In the genomic region with DNA sequence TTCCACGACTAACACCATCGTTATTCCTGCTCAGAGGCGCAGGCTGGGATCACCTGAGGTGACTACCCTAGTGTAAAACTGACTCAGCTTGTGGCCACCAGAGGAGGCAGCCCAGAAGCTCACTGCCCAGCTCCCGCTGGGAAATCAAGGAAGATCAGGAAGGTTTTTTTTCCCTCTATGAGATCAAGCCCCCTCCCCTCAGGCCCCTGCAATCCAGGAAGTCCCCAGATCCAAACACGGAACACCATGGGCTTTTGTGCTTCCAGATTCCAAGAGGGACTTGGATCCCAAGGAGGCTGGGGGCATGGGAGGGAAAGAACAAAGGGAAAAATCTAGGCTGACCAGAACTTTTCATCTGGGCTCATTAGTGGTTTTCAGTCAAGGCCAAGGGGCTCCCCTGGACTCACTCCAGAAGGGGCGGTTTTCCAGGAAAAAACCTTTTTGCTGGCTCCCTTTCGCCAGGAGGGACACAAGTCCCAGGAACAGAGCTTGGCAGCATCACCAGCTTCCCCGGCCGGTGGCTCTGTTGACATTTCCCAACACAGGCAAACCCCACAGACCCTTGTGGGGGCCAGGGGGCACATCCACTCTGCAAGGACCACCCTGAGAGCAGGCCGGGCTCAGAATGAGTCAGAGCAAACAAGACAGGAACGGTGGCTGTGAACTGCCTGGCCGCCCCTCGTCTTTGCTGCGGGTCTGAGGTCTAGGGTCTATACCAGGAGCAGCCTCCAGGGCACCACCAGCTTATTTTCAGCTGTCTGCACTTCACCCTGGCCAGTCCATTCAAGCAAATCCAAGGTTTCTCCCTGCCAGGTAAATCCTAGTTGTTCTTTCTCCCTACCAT, we compare ENCODE assay signal across 8 cellular contexts. TPM values are rescaled to one million over a fixed set of nuclear protein-coding genes. Genes with fewer than 3 reads are reported as not detected.
A peak's percentile ranks its signal among the peaks of the same experiment; 100 is the strongest.
DNase-seq lines count a peak whose midpoint lies in the region; ATAC-seq and TF ChIP-seq lines count a peak whose summit lies in the region.

No MANE protein-coding gene starts in this region.

- DNase-seq in DND-41: no peak
- peak; percentile 28 for DNase-seq in WERI-Rb-1
- DNase-seq in foreskin fibroblast: peak in 1 of 2 donors; percentile 51
- peak; percentile 45 for DNase-seq in retina
- DNase-seq in GF-D8 (lab: John Stamatoyannopoulos, UW): no peak
- no peak for DNase-seq in Karpas-422

- H4K20me1 ChIP-seq in DND-41 (ENCODE audit: insufficient read depth, low read length) (peaks cover 81% of the 10 kb centered on the region), Karpas-422 (ENCODE audit: insufficient read depth, low read depth, low read length) (peaks cover 35% of the 10 kb centered on the region)

- ATAC-seq in DND-41 (ENCODE audit: insufficient read depth, low read depth) (peak; percentile 25; the same call in 1 of the 3 replicates), HG03432 (IDR thresholded peaks at IDR 0.05; ENCODE audit: unreplicated experiment) (no peak), GM18517 (IDR thresholded peaks at IDR 0.05; ENCODE audit: unreplicated experiment) (no peak)

- no peak overlapping the region for H3K4me3 ChIP-seq in DND-41 (ENCODE audit: low read depth in 1 of 2, low read length in 2 of 2)
- H3K4me3 ChIP-seq in WERI-Rb-1 (ENCODE audit: low read depth, low read length): no peak overlapping the region
- H3K4me3 ChIP-seq in foreskin fibroblast (ENCODE audit: low read depth in 1 of 2, low read length in 2 of 2): no peak overlapping the region
- H3K4me3 ChIP-seq in Karpas-422 (ENCODE audit: low read length): no peak overlapping the region

- H3K9ac ChIP-seq in DND-41 (ENCODE audit: low read depth, low read length) (no peak overlapping the region), Karpas-422 (ENCODE audit: low read length) (no peak overlapping the region)

- H3K36me3 ChIP-seq in DND-41 (ENCODE audit: insufficient read depth, low read length) (peaks cover 35% of the 10 kb centered on the region), WERI-Rb-1 (peaks cover 13% of the 10 kb centered on the region), Karpas-422 (ENCODE audit: insufficient read depth, low read length) (peaks cover 2% of the 10 kb centered on the region)

- H3K79me2 ChIP-seq in DND-41 (ENCODE audit: insufficient read depth, low read length) (peaks cover 96% of the 10 kb centered on the region), Karpas-422 (ENCODE audit: low read length) (peaks cover 93% of the 10 kb centered on the region)

- no peaks in the 10 kb centered on the region for H3K9me2 ChIP-seq in Karpas-422 (replicated peaks; ENCODE audit: insufficient read depth, low read length)

- H2AFZ ChIP-seq in DND-41 (ENCODE audit: low read depth, low read length): no peak overlapping the region
- H2AFZ ChIP-seq in Karpas-422 (ENCODE audit: low read length): no peak overlapping the region

- peak overlapping the region; percentile 27; the same call in 1 of the 2 replicates for H3K27ac ChIP-seq in DND-41 (ENCODE audit: low read length)
- no peak overlapping the region for H3K27ac ChIP-seq in WERI-Rb-1
- H3K27ac ChIP-seq in Karpas-422 (ENCODE audit: low read length): no peak overlapping the region

- no peaks in the 10 kb centered on the region for H3K4me1 ChIP-seq in DND-41 (ENCODE audit: insufficient read depth, low read length)
- peaks cover 4% of the 10 kb centered on the region; the same call in 1 of the 2 replicates for H3K4me1 ChIP-seq in Karpas-422 (ENCODE audit: low read length)

- TF ChIP-seq CTCF in DND-41 (IDR thresholded peaks at IDR 0.05; ENCODE audit: borderline replicate concordance, extremely low read depth, low read length, poor library complexity, severe bottlenecking) (no peak), WERI-Rb-1 (IDR thresholded peaks at IDR 0.05; ENCODE audit: low read depth, low read length) (0 out of 2 replicates have a peak, but pooled peaks have one; percentile 23), foreskin fibroblast (IDR thresholded peaks at IDR 0.05; ENCODE audit: low read depth, low read length) (peak; percentile 6)

- no peaks in the 10 kb centered on the region for H3K27me3 ChIP-seq in DND-41 (ENCODE audit: insufficient read depth, low read length, poor library complexity)
- H3K27me3 ChIP-seq in WERI-Rb-1 (ENCODE audit: insufficient read depth, low read depth, severe bottlenecking): no peaks in the 10 kb centered on the region
- H3K27me3 ChIP-seq in Karpas-422 (ENCODE audit: low read length): no peaks in the 10 kb centered on the region

- H3K9me3 ChIP-seq in DND-41 (ENCODE audit: insufficient read depth, low read length, severe bottlenecking) (no peaks in the 10 kb centered on the region), WERI-Rb-1 (ENCODE audit: severe bottlenecking) (no peaks in the 10 kb centered on the region), Karpas-422 (ENCODE audit: low read length) (no peaks in the 10 kb centered on the region)

- no peak overlapping the region for H3K4me2 ChIP-seq in DND-41 (ENCODE audit: insufficient read depth, low read length)
- H3K4me2 ChIP-seq in Karpas-422 (ENCODE audit: low read depth, low read length, poor library complexity, severe bottlenecking): no peak overlapping the region

RNA-seq across cellular contexts. Expression of a gene that starts 36.8 kb away (rescaled TPM):
- 57.5 and 95.1 TPM in 2 replicates for total RNA-seq in Karpas-422 (2014; rRNA removed; shearing (Covaris generic); ENCODE audit: low replicate concordance)

Comparison
In these comparisons a context has a peak if more than half of its experiments do, and no peak if none do; other contexts are left out.
1. DNase-seq: peak in WERI-Rb-1 (single experiment) and retina (single experiment); none in DND-41 (single experiment), GF-D8 (single experiment) and Karpas-422 (single experiment).